8 cellular contexts compared by ENCODE assay signal in genomic region chr4:94534401-94535312, GRCh38.
DNase-seq lines count a peak whose midpoint lies in the region; ATAC-seq, FAIRE-seq and TF ChIP-seq lines count a peak whose summit lies in the region.

No MANE protein-coding gene starts in this region.

- H3K27me3 ChIP-seq in mammary epithelial cell (ENCODE audit: insufficient read depth, low read length) (no peaks in the 10 kb centered on the region), pancreas (no peaks in the 10 kb centered on the region)

- CTCF ChIA-PET in mammary epithelial cell (lab: Charles Lee; ENCODE audit: low non-redundant PET), result no interaction called here

- no peak overlapping the region for H2AFZ ChIP-seq in mammary epithelial cell (ENCODE audit: low read depth, low read length)

- ATAC-seq in HG03378 (IDR thresholded peaks at IDR 0.05; ENCODE audit: unreplicated experiment) (peak; percentile 97), pancreas (peak; percentile 48 to 76 (median 68)), SK-N-SH treated with all-trans-retinoic acid at 6 μM for 48 hours (no peak; the same call in 2 of the 3 replicates)

- WGBS in mammary epithelial cell (ENCODE audit: low coverage, missing lambda C conversion rate), result 85% methylated on average over 4 of the region's 5 CpGs
- WGBS in pancreas, 2 donors, result 28 to 34% methylated on average over 5 of the region's 5 CpGs

- TF ChIP-seq CTCF in mammary epithelial cell (conservative IDR thresholded peaks at IDR 0.05 in 1 of 2, IDR thresholded peaks at IDR 0.05 in 1 of 2; ENCODE audit: extremely low read depth in 1 of 2, insufficient read depth in 1 of 2, low read depth in 1 of 2, low read length in 2 of 2) (no peak), pancreas (IDR thresholded peaks at IDR 0.05) (no peak)

- in situ Hi-C loops in mammary epithelial cell (cut with MboI; ENCODE audit: low sequenced_read_pairs in 2 of 2), result no loop called here

- H3K4me3 ChIP-seq in mammary epithelial cell (replicated peaks in 1 of 3; ENCODE audit: insufficient read depth in 1 of 3, low read depth in 2 of 3, low read length in 3 of 3) (no peak overlapping the region), pancreas (no peak overlapping the region)

- intact Hi-C loops in mammary epithelial cell (cut with micrococcal nuclease) (no loop called here), pancreas (cut with DNase I) (no loop called here)

- peak; percentile 30 for DNase-seq in NCI-H510A treated with DMSO at 0.1 percent for 48 hours (lab: John Stamatoyannopoulos, UW)
- no peak for DNase-seq in NCI-H510A (lab: John Stamatoyannopoulos, UW)
- DNase-seq in mammary epithelial cell, result no peak
- no peak for DNase-seq in pancreas
- DNase-seq in amygdala (lab: John Stamatoyannopoulos, UW), result no peak
- no peak for DNase-seq in COLO668 (lab: John Stamatoyannopoulos, UW; ENCODE audit: unreplicated experiment)

- H3K36me3 ChIP-seq in mammary epithelial cell (ENCODE audit: insufficient read depth, low read length), result peaks cover 6% of the 10 kb centered on the region
- no peaks in the 10 kb centered on the region for H3K36me3 ChIP-seq in pancreas

- H3K79me2 ChIP-seq in mammary epithelial cell (ENCODE audit: insufficient read depth, low read length), result peaks cover 90% of the 10 kb centered on the region

- peak; percentile 20 for FAIRE-seq in pancreas (lab: Jason Lieb, UNC)

- H3K4me1 ChIP-seq in mammary epithelial cell (ENCODE audit: insufficient read depth, low read length), result peaks cover 18% of the 10 kb centered on the region
- H3K4me1 ChIP-seq in pancreas, result peaks cover 20 to 69% (median 53%) of the 10 kb centered on the region in 3 donors

- peak overlapping the region; percentile 8 for H3K4me2 ChIP-seq in mammary epithelial cell (ENCODE audit: insufficient read depth, low read depth, low read length)

- no TSS peak for BruUV-seq in mammary epithelial cell (replicated peaks; lab: Mats Ljungman, UMichigan)

- peak overlapping the region; percentile 20 for H3K27ac ChIP-seq in mammary epithelial cell (ENCODE audit: insufficient read depth, low read depth, low read length)
- H3K27ac ChIP-seq in pancreas, result peak overlapping the region in 2 of 4 donors; percentile 50 to 71

- H3K9me3 ChIP-seq in mammary epithelial cell (replicated peaks; ENCODE audit: insufficient read depth, low read length) (no peaks in the 10 kb centered on the region), pancreas (no peaks in the 10 kb centered on the region)

- H3K9ac ChIP-seq in mammary epithelial cell (ENCODE audit: insufficient read depth, low read length), result no peak overlapping the region

- H4K20me1 ChIP-seq in mammary epithelial cell (ENCODE audit: insufficient read depth, low read length), result no peaks in the 10 kb centered on the region

- dilution Hi-C loops in mammary epithelial cell (cut with HindIII; ENCODE audit: low sequenced_read_pairs), result no loop called here

TF ChIP-seq in SK-N-SH treated with all-trans-retinoic acid at 6 μM for 48 hours, 23 proteins besides CTCF, POLR2A, EP300 and RAD21:
- TF ChIP-seq CSDC2 (CRISPR knock-in tag; IDR thresholded peaks at IDR 0.05), result no peak
- no peak for TF ChIP-seq ZNF70 (CRISPR knock-in tag; IDR thresholded peaks at IDR 0.05)
- TF ChIP-seq GLIS3 (CRISPR knock-in tag; IDR thresholded peaks at IDR 0.05), result no peak
- TF ChIP-seq SNAI2 (CRISPR knock-in tag; IDR thresholded peaks at IDR 0.05), result no peak
- TF ChIP-seq TSHZ2 (CRISPR knock-in tag; IDR thresholded peaks at IDR 0.05), result no peak
- no peak for TF ChIP-seq PATZ1 (CRISPR knock-in tag; IDR thresholded peaks at IDR 0.05; ENCODE audit: borderline replicate concordance)
- TF ChIP-seq CREB5 (CRISPR knock-in tag; IDR thresholded peaks at IDR 0.05; ENCODE audit: low read depth), result no peak
